Comparison of ENCODE assay signal across 9 cellular contexts in genomic region chr5:157559301-157559700, GRCh38. TPM values are rescaled to one million over a fixed set of nuclear protein-coding genes. Genes with fewer than 3 reads are reported as not detected.
DNase-seq lines count a peak whose midpoint lies in the region; ATAC-seq and TF ChIP-seq lines count a peak whose summit lies in the region.
"Had no signal": no experiment of that assay in that cellular context is flagged by ENCODE, and none has a peak within 500 bp of the region (broad histone marks: within the 10 kb centered on the region; RNA-seq: fewer than 3 reads in every experiment).

No MANE protein-coding gene starts in this region.

- peak; percentile 70 to 88 (median 78) for ATAC-seq in psoas muscle
- no peak for ATAC-seq in HG02973 (IDR thresholded peaks at IDR 0.05; ENCODE audit: unreplicated experiment)

- H3K9me3 ChIP-seq in esophagus (ENCODE audit: control insufficient read depth in 2 of 2, insufficient read depth in 1 of 2, low read depth in 1 of 2, low read length in 1 of 2) = no peaks in the 10 kb centered on the region
- H3K9me3 ChIP-seq in psoas muscle = no peaks in the 10 kb centered on the region
- H3K9me3 ChIP-seq in effector memory CD4-positive, alpha-beta T cell (ENCODE audit: control insufficient read depth, low read length) = no peaks in the 10 kb centered on the region

- H3K27ac ChIP-seq in esophagus (ENCODE audit: low read depth in 2 of 2, low read length in 1 of 2) = peak overlapping the region; percentile 63 to 79
- peak overlapping the region; percentile 59 for H3K27ac ChIP-seq in psoas muscle
- no peak overlapping the region for H3K27ac ChIP-seq in effector memory CD4-positive, alpha-beta T cell (ENCODE audit: insufficient read depth, low read length, poor library complexity, severe bottlenecking)
- H3K27ac ChIP-seq: KMS-11 had no signal

- 51 to 62% methylated on average over 2 of the region's 2 CpGs for WGBS in esophagus, 2 donors
- WGBS in psoas muscle, 3 donors = 27 to 36% (median 33%) methylated on average over 2 of the region's 2 CpGs

- H3K27me3 ChIP-seq in esophagus (ENCODE audit: control insufficient read depth in 1 of 2, insufficient read depth in 2 of 2, low read length in 2 of 2) (no peaks in the 10 kb centered on the region), psoas muscle (ENCODE audit: insufficient read depth in 3 of 3, low read length in 2 of 3) (no peaks in the 10 kb centered on the region)
- H3K27me3 ChIP-seq in effector memory CD4-positive, alpha-beta T cell (replicated peaks; ENCODE audit: control insufficient read depth, insufficient read depth, low read length, poor library complexity, severe bottlenecking) = no peaks in the 10 kb centered on the region

- intact Hi-C loops in psoas muscle (cut with DNase I) = no loop called here

- no peak for TF ChIP-seq CTCF in psoas muscle (IDR thresholded peaks at IDR 0.05)

- DNase-seq in EL (peak; percentile 94), NCI-H446 treated with DMSO at 0.1 percent for 48 hours (lab: John Stamatoyannopoulos, UW) (peak; percentile 41), psoas muscle (no peak), activated gamma-delta T cell treated with Interleukin-2 at 50 U/mL for 16 hours (no peak), pons (ENCODE audit: low spot score) (no peak)
- DNase-seq in effector memory CD4-positive, alpha-beta T cell = no peak

- H3K4me1 ChIP-seq in esophagus (ENCODE audit: control insufficient read depth in 2 of 2, insufficient read depth in 2 of 2, low read length in 1 of 2) = peaks cover 3 to 8% of the 10 kb centered on the region in 2 donors
- H3K4me1 ChIP-seq in psoas muscle = peaks cover 75% of the 10 kb centered on the region
- H3K4me1 ChIP-seq in effector memory CD4-positive, alpha-beta T cell (ENCODE audit: control insufficient read depth, insufficient read depth, low read length, poor library complexity, severe bottlenecking) = peaks cover 62% of the 10 kb centered on the region

- H3K36me3 ChIP-seq in esophagus (ENCODE audit: control insufficient read depth in 2 of 2, insufficient read depth in 2 of 2, low read length in 1 of 2) = peaks cover 0 to 2% of the 10 kb centered on the region in 2 donors
- H3K36me3 ChIP-seq in psoas muscle (ENCODE audit: insufficient read depth in 1 of 2, low read depth in 1 of 2) = no peaks in the 10 kb centered on the region
- H3K36me3 ChIP-seq in effector memory CD4-positive, alpha-beta T cell (ENCODE audit: control insufficient read depth, insufficient read depth, low read length) = peaks cover 27% of the 10 kb centered on the region

- no peak overlapping the region for H3K4me3 ChIP-seq in esophagus (ENCODE audit: low read depth in 1 of 2, low read length in 2 of 2)
- H3K4me3 ChIP-seq in psoas muscle = no peak overlapping the region
- H3K4me3 ChIP-seq in effector memory CD4-positive, alpha-beta T cell (ENCODE audit: insufficient read depth, low read depth, low read length, poor library complexity, severe bottlenecking) = no peak overlapping the region

RNA-seq across cellular contexts. Expression of gene ADAM19, which starts 16.3 kb away (rescaled TPM):
- polyA plus RNA-seq in esophagus (1 to 10 TPM; 2.1 to 2.3 TPM), psoas muscle (under 1 TPM; 0.27 to 0.58 (median 0.39) TPM)
- total RNA-seq in psoas muscle = 1 to 10 TPM; 1.4 to 4.5 (median 3.1) TPM

Comparison
In these comparisons a context has a peak if more than half of its experiments do, and no peak if none do; other contexts are left out.
1. DNase-seq: peak in EL (single experiment) and NCI-H446 treated with DMSO at 0.1 percent for 48 hours (single experiment); none in psoas muscle (0 of 2), activated gamma-delta T cell treated with Interleukin-2 at 50 U/mL for 16 hours (single experiment), effector memory CD4-positive, alpha-beta T cell (0 of 3) and pons (single experiment).